In genomic region chr17:78924481-78925151, GRCh38 we compare ENCODE assay signal across 8 cellular contexts. TPM values are rescaled to one million over a fixed set of nuclear protein-coding genes. Genes with fewer than 3 reads are reported as not detected.
DNase-seq lines count a peak whose midpoint lies in the region; ATAC-seq and TF ChIP-seq lines count a peak whose summit lies in the region.

No MANE protein-coding gene starts in this region.

- ATAC-seq in CD4-positive, CD25-positive, alpha-beta regulatory T cell (ENCODE audit: low read depth in 2 of 2), result no peak
- ATAC-seq in HG03432 (IDR thresholded peaks at IDR 0.05; ENCODE audit: unreplicated experiment) (no peak), GM18520 (IDR thresholded peaks at IDR 0.05; ENCODE audit: unreplicated experiment) (no peak)

- peaks cover 21% of the 10 kb centered on the region for H3K4me1 ChIP-seq in CD4-positive, CD25-positive, alpha-beta regulatory T cell (ENCODE audit: control insufficient read depth, insufficient read depth, low read length, poor library complexity, severe bottlenecking)

- H3K27me3 ChIP-seq in CD4-positive, CD25-positive, alpha-beta regulatory T cell (ENCODE audit: control insufficient read depth, insufficient read depth, low read length), result no peaks in the 10 kb centered on the region

- H3K4me3 ChIP-seq in CD4-positive, CD25-positive, alpha-beta regulatory T cell (ENCODE audit: low read depth, low read length), result no peak overlapping the region
- peak overlapping the region; percentile 53 for H3K4me3 ChIP-seq in NB4 (ENCODE audit: low read depth, low read length)

- no peaks in the 10 kb centered on the region for H3K9me3 ChIP-seq in CD4-positive, CD25-positive, alpha-beta regulatory T cell (ENCODE audit: control insufficient read depth in 2 of 2, low read length in 2 of 2)

- TF ChIP-seq POLR2A in NB4 (IDR thresholded peaks at IDR 0.05; ENCODE audit: extremely low read depth, insufficient read length), result no peak

- H3K36me3 Mint-ChIP-seq in CD4-positive, CD25-positive, alpha-beta regulatory T cell, result no peaks in the 10 kb centered on the region
- no peaks in the 10 kb centered on the region for H3K36me3 Mint-ChIP-seq in mesothelial cell of epicardium

- H3K36me3 ChIP-seq in CD4-positive, CD25-positive, alpha-beta regulatory T cell (ENCODE audit: control insufficient read depth, insufficient read depth, low read length), result no peaks in the 10 kb centered on the region

- H3K4me3 Mint-ChIP-seq in CD4-positive, CD25-positive, alpha-beta regulatory T cell, result peak overlapping the region; percentile 36 to 82 (median 78)
- peak overlapping the region; percentile 77 for H3K4me3 Mint-ChIP-seq in mesothelial cell of epicardium

- peaks cover 0 to 22% (median 8%) of the 10 kb centered on the region in 4 donors for H3K4me1 Mint-ChIP-seq in CD4-positive, CD25-positive, alpha-beta regulatory T cell
- peaks cover 34% of the 10 kb centered on the region for H3K4me1 Mint-ChIP-seq in mesothelial cell of epicardium

- TF ChIP-seq CTCF in NB4 (IDR thresholded peaks at IDR 0.05; ENCODE audit: low read depth, low read length) (no peak), mesothelial cell of epicardium (IDR thresholded peaks at IDR 0.05; ENCODE audit: unreplicated experiment) (no peak)

- DNase-seq in CD4-positive, CD25-positive, alpha-beta regulatory T cell, result no peak
- peak; percentile 51 for DNase-seq in NB4 (ENCODE audit: low read depth)
- peak; percentile 44 for DNase-seq in dedifferentiated amniotic fluid mesenchymal stem cell (ENCODE audit: extremely low spot score)
- DNase-seq in mesothelial cell of epicardium (ENCODE audit: low spot score in 2 of 2, unreplicated experiment in 2 of 2), result peak in 1 of 2 experiments; percentile 56
- DNase-seq in DMS153 treated with DMSO at 0.1 percent for 48 hours (lab: John Stamatoyannopoulos, UW; ENCODE audit: unreplicated experiment), result no peak
- no peak for DNase-seq in activated CD4-positive, alpha-beta T cell treated with anti-CD3 and anti-CD28 coated beads, Interleukin-2, amount 50 U/mL, for 4 hours

- no peaks in the 10 kb centered on the region for H3K9me3 Mint-ChIP-seq in CD4-positive, CD25-positive, alpha-beta regulatory T cell
- no peaks in the 10 kb centered on the region for H3K9me3 Mint-ChIP-seq in mesothelial cell of epicardium

- H3K27ac ChIP-seq in CD4-positive, CD25-positive, alpha-beta regulatory T cell (ENCODE audit: insufficient read depth, low read length, poor library complexity, severe bottlenecking), result no peak overlapping the region

- peaks cover 51% of the 10 kb centered on the region for H3K27me3 Mint-ChIP-seq in CD4-positive, CD25-positive, alpha-beta regulatory T cell
- no peaks in the 10 kb centered on the region for H3K27me3 Mint-ChIP-seq in mesothelial cell of epicardium (ENCODE audit: low read depth)

- no peak overlapping the region for H3K27ac Mint-ChIP-seq in CD4-positive, CD25-positive, alpha-beta regulatory T cell
- peak overlapping the region; percentile 77 for H3K27ac Mint-ChIP-seq in mesothelial cell of epicardium

RNA-seq across cellular contexts. Expression of gene TIMP2, which starts 0.6 kb away (rescaled TPM):
- total RNA-seq in CD4-positive, CD25-positive, alpha-beta regulatory T cell, result 6.5 TPM
- under 1 TPM in 3 of 4 donors, not detected in 1; 0.29 to 0.46 (median 0.35) TPM for polyA plus RNA-seq in CD4-positive, CD25-positive, alpha-beta regulatory T cell
- 106 to 109 TPM (median 106 TPM) in 3 replicates for total RNA-seq in mesothelial cell of epicardium

RNA-seq across cellular contexts. Expression of gene CEP295NL, which starts 21.6 kb away (rescaled TPM):
- total RNA-seq in CD4-positive, CD25-positive, alpha-beta regulatory T cell, result 1.6 TPM
- under 1 TPM in 2 of 4 donors, not detected in 2; 0.25 to 0.78 TPM for polyA plus RNA-seq in CD4-positive, CD25-positive, alpha-beta regulatory T cell
- total RNA-seq in mesothelial cell of epicardium, result 3.2 to 4.2 TPM (median 3.8 TPM) in 3 replicates

RNA-seq across cellular contexts. Expression of gene LGALS3BP, which starts 55.1 kb away (rescaled TPM):
- total RNA-seq in CD4-positive, CD25-positive, alpha-beta regulatory T cell, result 25.0 TPM
- polyA plus RNA-seq in CD4-positive, CD25-positive, alpha-beta regulatory T cell, result 10 to 100 TPM; 23.4 to 43.5 (median 28.8) TPM
- total RNA-seq in mesothelial cell of epicardium, result 373 to 393 TPM (median 375 TPM) in 3 replicates

Comparison
In these comparisons a context has a peak if more than half of its experiments do, and no peak if none do; other contexts are left out.
1. DNase-seq: peak in NB4 (single experiment) and dedifferentiated amniotic fluid mesenchymal stem cell (single experiment); none in CD4-positive, CD25-positive, alpha-beta regulatory T cell (0 of 3), DMS153 treated with DMSO at 0.1 percent for 48 hours (single experiment) and activated CD4-positive, alpha-beta T cell treated with anti-CD3 and anti-CD28 coated beads, Interleukin-2, amount 50 U/mL, for 4 hours (0 of 2).
2. RNA of gene TIMP2, which starts 0.6 kb away (total RNA-seq): 106 to 109 TPM in mesothelial cell of epicardium; 6.5 TPM in CD4-positive, CD25-positive, alpha-beta regulatory T cell (single experiment); every median in the first group is over 10 times any median in the second.
3. RNA of gene LGALS3BP, which starts 55.1 kb away (total RNA-seq): 373 to 393 TPM in mesothelial cell of epicardium; 25.0 TPM in CD4-positive, CD25-positive, alpha-beta regulatory T cell (single experiment); every median in the first group is over 10 times any median in the second.